In genomic region chr11:102393272-102393730, GRCh38 we compare ENCODE assay signal across 16 cellular contexts. TPM values are rescaled to one million over a fixed set of nuclear protein-coding genes. Genes with fewer than 3 reads are reported as not detected.
DNase-seq lines count a peak whose midpoint lies in the region; ATAC-seq, FAIRE-seq and TF ChIP-seq lines count a peak whose summit lies in the region.
"Had no signal": no experiment of that assay in that cellular context is flagged by ENCODE, and none has a peak within 500 bp of the region (broad histone marks: within the 10 kb centered on the region; RNA-seq: fewer than 3 reads in every experiment).

No MANE protein-coding gene starts in this region.

- TF ChIP-seq CTCF in CD4-positive, alpha-beta T cell (IDR thresholded peaks at IDR 0.05), result no peak
- TF ChIP-seq CTCF in mesothelial cell of epicardium (IDR thresholded peaks at IDR 0.05; ENCODE audit: unreplicated experiment), result no peak
- no peak for TF ChIP-seq CTCF in Peyer's patch (IDR thresholded peaks at IDR 0.05)

- H3K4me1 Mint-ChIP-seq in CD4-positive, alpha-beta T cell (ENCODE audit: low read depth), result peaks cover 61% of the 10 kb centered on the region
- H3K4me1 Mint-ChIP-seq in activated CD4-positive, alpha-beta memory T cell treated with anti-CD3 and anti-CD28 coated beads, Interleukin-2, amount 10 ng/mL, durations not matched to agents 7 days and 5 days, result peaks cover 20% of the 10 kb centered on the region
- no peaks in the 10 kb centered on the region for H3K4me1 Mint-ChIP-seq in mesothelial cell of epicardium

- no peak overlapping the region for H3K4me3 Mint-ChIP-seq in CD4-positive, alpha-beta T cell
- no peak overlapping the region for H3K4me3 Mint-ChIP-seq in activated CD4-positive, alpha-beta memory T cell treated with anti-CD3 and anti-CD28 coated beads, Interleukin-2, amount 10 ng/mL, durations not matched to agents 7 days and 5 days
- H3K4me3 Mint-ChIP-seq in mesothelial cell of epicardium, result no peak overlapping the region

- H3K36me3 ChIP-seq in Peyer's patch, result peaks cover 0 to 60% (median 0%) of the 10 kb centered on the region in 3 donors

- TF ChIP-seq POLR2A in GM12892 (IDR thresholded peaks at IDR 0.05; ENCODE audit: low read depth, low read length) (0 out of 2 replicates have a peak, but pooled peaks have one; percentile 34), Peyer's patch (IDR thresholded peaks at IDR 0.05) (no peak)

- intact Hi-C loops in CD4-positive, alpha-beta T cell (cut with DNase I, micrococcal nuclease), result loop anchor here in 1 of 2 experiments (2.0 kb wide), 1 partner anchor 58 kb away; no protein-coding TSS in a partner anchor

- no peaks in the 10 kb centered on the region for H3K9me3 ChIP-seq in CD4-positive, alpha-beta T cell (ENCODE audit: control insufficient read depth, low read length)
- no peaks in the 10 kb centered on the region for H3K9me3 ChIP-seq in Peyer's patch
- H3K9me3 ChIP-seq: BLaER1, heart right ventricle, testis had no signal

- ATAC-seq in CD4-positive, alpha-beta T cell (ENCODE audit: poor library complexity), result no peak
- ATAC-seq in GM18909 (IDR thresholded peaks at IDR 0.05; ENCODE audit: poor library complexity, unreplicated experiment), result no peak

- H3K9me3 Mint-ChIP-seq in CD4-positive, alpha-beta T cell, result peaks cover 3% of the 10 kb centered on the region
- no peaks in the 10 kb centered on the region for H3K9me3 Mint-ChIP-seq in activated CD4-positive, alpha-beta memory T cell treated with anti-CD3 and anti-CD28 coated beads, Interleukin-2, amount 10 ng/mL, durations not matched to agents 7 days and 5 days
- peaks cover 2% of the 10 kb centered on the region for H3K9me3 Mint-ChIP-seq in mesothelial cell of epicardium

- H3K36me3 Mint-ChIP-seq in CD4-positive, alpha-beta T cell (ENCODE audit: low read depth), result peaks cover 82% of the 10 kb centered on the region
- H3K36me3 Mint-ChIP-seq in activated CD4-positive, alpha-beta memory T cell treated with anti-CD3 and anti-CD28 coated beads, Interleukin-2, amount 10 ng/mL, durations not matched to agents 7 days and 5 days (ENCODE audit: low read depth), result peaks cover 65% of the 10 kb centered on the region
- H3K36me3 Mint-ChIP-seq in mesothelial cell of epicardium, result peaks cover 27% of the 10 kb centered on the region

- no peaks in the 10 kb centered on the region for H3K4me1 ChIP-seq in Peyer's patch
- H3K4me1 ChIP-seq: BLaER1, testis had no signal

- DNase-seq in CD4-positive, alpha-beta T cell, result no peak
- DNase-seq in GM12892 (ENCODE audit: insufficient read length), result no peak
- DNase-seq in activated CD4-positive, alpha-beta memory T cell treated with anti-CD3 and anti-CD28 coated beads, Interleukin-2, amount 10 ng/mL, durations not matched to agents 7 days and 5 days, result no peak
- no peak for DNase-seq in mesothelial cell of epicardium (ENCODE audit: low spot score in 2 of 2, unreplicated experiment in 2 of 2)
- no peak for DNase-seq in Peyer's patch
- DNase-seq in T-helper 9 cell, result no peak
- DNase-seq: activated CD8-positive, alpha-beta memory T cell treated with anti-CD3 and anti-CD28 coated beads, Interleukin-2, amount 50 U/mL, for 48 hours; aorta; heart right ventricle; kidney glomerular epithelial cell; NCI-H2081 treated with DMSO at 0.1 percent for 48 hours; stimulated activated CD4-positive, alpha-beta T cell treated with anti-CD3 and anti-CD28 coated beads, Interleukin-15, amount 100 ng/mL, for 24 hours; testis had no signal

- CTCF ChIA-PET in CD4-positive, alpha-beta T cell (lab: Charles Lee), result interaction anchor here (0.5 to 1.8 kb wide), 3 partner anchors 9 to 99 kb away, joined by 3 to 5 read pairs (median 5); no protein-coding TSS in a partner anchor
- CTCF ChIA-PET in activated CD4-positive, alpha-beta memory T cell treated with anti-CD3 and anti-CD28 coated beads, Interleukin-2, amount 10 ng/mL, durations not matched to agents 7 days and 5 days (lab: Charles Lee), result interaction anchor here (0.5 to 4.9 kb wide), 12 partner anchors 8 to 273 kb away, joined by 3 to 72 read pairs (median 8); partner anchors contain the start of gene BIRC2

- no peak overlapping the region for H3K4me3 ChIP-seq in Peyer's patch
- H3K4me3 ChIP-seq: BLaER1, heart right ventricle, SK-N-MC, testis had no signal

- H3K27ac Mint-ChIP-seq in CD4-positive, alpha-beta T cell, result peak overlapping the region; percentile 66
- peak overlapping the region; percentile 23 for H3K27ac Mint-ChIP-seq in activated CD4-positive, alpha-beta memory T cell treated with anti-CD3 and anti-CD28 coated beads, Interleukin-2, amount 10 ng/mL, durations not matched to agents 7 days and 5 days
- H3K27ac Mint-ChIP-seq in mesothelial cell of epicardium, result peak overlapping the region; percentile 17

- peak; percentile 42 for FAIRE-seq in GM12892 (lab: Jason Lieb, UNC)

- no peaks in the 10 kb centered on the region for H3K27me3 Mint-ChIP-seq in CD4-positive, alpha-beta T cell
- no peaks in the 10 kb centered on the region for H3K27me3 Mint-ChIP-seq in activated CD4-positive, alpha-beta memory T cell treated with anti-CD3 and anti-CD28 coated beads, Interleukin-2, amount 10 ng/mL, durations not matched to agents 7 days and 5 days
- no peaks in the 10 kb centered on the region for H3K27me3 Mint-ChIP-seq in mesothelial cell of epicardium (ENCODE audit: low read depth)

- no peak overlapping the region for H3K27ac ChIP-seq in CD4-positive, alpha-beta T cell (ENCODE audit: low read depth, low read length)
- H3K27ac ChIP-seq in Peyer's patch, result no peak overlapping the region
- H3K27ac ChIP-seq: BLaER1, heart right ventricle, testis had no signal

- POLR2A ChIA-PET in CD4-positive, alpha-beta T cell (lab: Charles Lee), result interaction anchor here (0.6 to 1.5 kb wide), 7 partner anchors 8 to 164 kb away, joined by 3 to 6 read pairs (median 4); partner anchors contain the start of gene TMEM123
- POLR2A ChIA-PET in activated CD4-positive, alpha-beta memory T cell treated with anti-CD3 and anti-CD28 coated beads, Interleukin-2, amount 10 ng/mL, durations not matched to agents 7 days and 5 days (lab: Charles Lee), result interaction anchor here (0.8 to 2.1 kb wide), 7 partner anchors 13 to 93 kb away, joined by 3 to 8 read pairs (median 4); partner anchors contain the start of gene TMEM123

- no peaks in the 10 kb centered on the region for H3K27me3 ChIP-seq in CD4-positive, alpha-beta T cell (ENCODE audit: control insufficient read depth, insufficient read depth, low read length)
- no peaks in the 10 kb centered on the region for H3K27me3 ChIP-seq in Peyer's patch
- H3K27me3 ChIP-seq: BLaER1, heart right ventricle, testis had no signal

RNA-seq across cellular contexts. Expression of gene BIRC2, which starts 46.3 kb away (rescaled TPM):
- 100 to 1,000 TPM; 107 to 109 TPM for total RNA-seq in CD4-positive, alpha-beta T cell
- polyA plus RNA-seq in GM12892 (2012; ENCODE audit: missing spikeins), result 37.2 TPM
- total RNA-seq in activated CD4-positive, alpha-beta memory T cell treated with anti-CD3 and anti-CD28 coated beads, Interleukin-2, amount 10 ng/mL, durations not matched to agents 7 days and 5 days, result 10 to 100 TPM; 36.0 to 39.7 TPM
- total RNA-seq in mesothelial cell of epicardium (39.8 to 42.8 TPM (median 42.7 TPM) in 3 replicates), Peyer's patch (10 to 100 TPM; 30.5 to 88.8 (median 60.8) TPM)

RNA-seq across cellular contexts. Expression of gene TMEM123, which starts 59.3 kb away (rescaled TPM):
- 100 to 1,000 TPM; 288 to 307 TPM for total RNA-seq in CD4-positive, alpha-beta T cell
- 128 TPM for polyA plus RNA-seq in GM12892 (2012; ENCODE audit: missing spikeins)
- 100 to 1,000 TPM; 331 to 343 TPM for total RNA-seq in activated CD4-positive, alpha-beta memory T cell treated with anti-CD3 and anti-CD28 coated beads, Interleukin-2, amount 10 ng/mL, durations not matched to agents 7 days and 5 days
- total RNA-seq in mesothelial cell of epicardium (131 to 144 TPM (median 137 TPM) in 3 replicates), Peyer's patch (10 to 100 TPM; 36.1 to 78.4 (median 54.5) TPM)
